Comparison of ENCODE assay signal across 18 cellular contexts in genomic region chr2:232515599-232515998, GRCh38. TPM values are rescaled to one million over a fixed set of nuclear protein-coding genes. Genes with fewer than 3 reads are reported as not detected.
A peak's percentile ranks its signal among the peaks of the same experiment; 100 is the strongest.
DNase-seq lines count a peak whose midpoint lies in the region; ATAC-seq and TF ChIP-seq lines count a peak whose summit lies in the region.
"Had no signal": no experiment of that assay in that cellular context is flagged by ENCODE, and none has a peak within 500 bp of the region (broad histone marks: within the 10 kb centered on the region; RNA-seq: fewer than 3 reads in every experiment).

No MANE protein-coding gene starts in this region.

- H3K27ac ChIP-seq in adrenal gland: peak overlapping the region in 1 of 5 donors; percentile 50
- H3K27ac ChIP-seq in psoas muscle: no peak overlapping the region
- H3K27ac ChIP-seq: GM23248 had no signal

- ATAC-seq in psoas muscle: peak; percentile 43 to 74 (median 72)
- ATAC-seq in activated CD8-positive, alpha-beta memory T cell treated with anti-CD3 and anti-CD28 coated beads, Interleukin-2, amount 10 ng/mL, durations not matched to agents 7 days and 5 days: no peak
- ATAC-seq: GM12878 had no signal

- H3K27ac Mint-ChIP-seq in activated CD8-positive, alpha-beta memory T cell treated with anti-CD3 and anti-CD28 coated beads, Interleukin-2, amount 10 ng/mL, durations not matched to agents 7 days and 5 days: no peak overlapping the region
- H3K27ac Mint-ChIP-seq: CD4-positive, alpha-beta memory T cell; HFFc6 had no signal

- intact Hi-C loops in adrenal gland (cut with DNase I) (loop anchor here in 1 of 2 donors (10.0 kb wide), 1 partner anchor 191 kb away; no protein-coding TSS in a partner anchor), psoas muscle (cut with DNase I) (loop anchor here in 1 of 2 donors (5.0 to 10.0 kb wide), 2 partner anchors 58 to 591 kb away; partner anchors contain the start of genes ALPI and NPPC)

- peaks cover 0 to 14% of the 10 kb centered on the region in 2 donors for H3K4me1 ChIP-seq in adrenal gland (replicated peaks in 1 of 2)
- H3K4me1 ChIP-seq in psoas muscle: peaks cover 13% of the 10 kb centered on the region
- H3K4me1 ChIP-seq: HAP-1 had no signal

- TF ChIP-seq CTCF in adrenal gland (IDR thresholded peaks at IDR 0.05) (no peak), psoas muscle (IDR thresholded peaks at IDR 0.05) (no peak)

- no peaks in the 10 kb centered on the region for H3K9me3 Mint-ChIP-seq in activated CD8-positive, alpha-beta memory T cell treated with anti-CD3 and anti-CD28 coated beads, Interleukin-2, amount 10 ng/mL, durations not matched to agents 7 days and 5 days (ENCODE audit: low read depth)
- H3K9me3 Mint-ChIP-seq: CD4-positive, alpha-beta memory T cell; HFFc6 had no signal

- H3K36me3 ChIP-seq in adrenal gland (replicated peaks in 1 of 2) (no peaks in the 10 kb centered on the region), psoas muscle (ENCODE audit: insufficient read depth in 1 of 2, low read depth in 1 of 2) (no peaks in the 10 kb centered on the region)
- H3K36me3 ChIP-seq: HAP-1 had no signal

- H3K4me3 ChIP-seq in adrenal gland (no peak overlapping the region), psoas muscle (no peak overlapping the region)
- H3K4me3 ChIP-seq: GM12878, GM23248, HAP-1 had no signal

- H3K9me3 ChIP-seq in adrenal gland (replicated peaks in 1 of 3) (no peaks in the 10 kb centered on the region), psoas muscle (no peaks in the 10 kb centered on the region)
- H3K9me3 ChIP-seq: HAP-1 had no signal

- no peak overlapping the region for H3K4me3 Mint-ChIP-seq in activated CD8-positive, alpha-beta memory T cell treated with anti-CD3 and anti-CD28 coated beads, Interleukin-2, amount 10 ng/mL, durations not matched to agents 7 days and 5 days
- H3K4me3 Mint-ChIP-seq: CD4-positive, alpha-beta memory T cell; HFFc6 had no signal

- DNase-seq in adrenal gland: peak in 6 of 7 donors; percentile 70 to 83 (median 80)
- DNase-seq in psoas muscle: no peak
- DNase-seq in activated CD8-positive, alpha-beta memory T cell treated with anti-CD3 and anti-CD28 coated beads, Interleukin-2, amount 10 ng/mL, durations not matched to agents 7 days and 5 days: no peak
- no peak for DNase-seq in NCI-H82 (lab: John Stamatoyannopoulos, UW)
- DNase-seq: C1 segment of cervical spinal cord; CD4-positive, alpha-beta memory T cell; COR-L47; DMS153; DMS79; EL; GDM1; GM23248; HFFc6 had no signal

- no peaks in the 10 kb centered on the region for H3K4me1 Mint-ChIP-seq in activated CD8-positive, alpha-beta memory T cell treated with anti-CD3 and anti-CD28 coated beads, Interleukin-2, amount 10 ng/mL, durations not matched to agents 7 days and 5 days
- H3K4me1 Mint-ChIP-seq: CD4-positive, alpha-beta memory T cell had no signal

- no peaks in the 10 kb centered on the region for H3K36me3 Mint-ChIP-seq in activated CD8-positive, alpha-beta memory T cell treated with anti-CD3 and anti-CD28 coated beads, Interleukin-2, amount 10 ng/mL, durations not matched to agents 7 days and 5 days
- H3K36me3 Mint-ChIP-seq: CD4-positive, alpha-beta memory T cell had no signal

- 53 to 65% (median 57%) methylated on average over 6 of the region's 6 CpGs for WGBS in adrenal gland, 4 donors
- WGBS in psoas muscle, 3 donors: 28 to 55% (median 36%) methylated on average over 6 of the region's 6 CpGs

- CTCF ChIA-PET in activated CD8-positive, alpha-beta memory T cell treated with anti-CD3 and anti-CD28 coated beads, Interleukin-2, amount 10 ng/mL, durations not matched to agents 7 days and 5 days (lab: Charles Lee): interaction anchor here (0.7 kb wide), 1 partner anchor 8 kb away, joined by 4 read pairs; no protein-coding TSS in a partner anchor

- TF ChIP-seq POLR2A in adrenal gland (IDR thresholded peaks at IDR 0.05): no peak

- no peaks in the 10 kb centered on the region for H3K27me3 ChIP-seq in adrenal gland
- H3K27me3 ChIP-seq in psoas muscle (ENCODE audit: insufficient read depth in 3 of 3, low read length in 2 of 3): no peaks in the 10 kb centered on the region

- H3K27me3 Mint-ChIP-seq in activated CD8-positive, alpha-beta memory T cell treated with anti-CD3 and anti-CD28 coated beads, Interleukin-2, amount 10 ng/mL, durations not matched to agents 7 days and 5 days: peaks cover 7% of the 10 kb centered on the region

RNA-seq across cellular contexts. Expression of gene PRSS56, which starts 4.6 kb away (rescaled TPM):
- under 1 TPM in 1 of 8 donors, not detected in 7; 0.28 TPM for total RNA-seq in adrenal gland
- polyA plus RNA-seq in adrenal gland: under 1 TPM in 1 of 3 donors, not detected in 2; 0.07 TPM
- 1 to 10 TPM; 2.0 to 5.0 (median 2.9) TPM for total RNA-seq in psoas muscle
- polyA plus RNA-seq in psoas muscle: 1 to 10 TPM in 2 of 3 donors, under 1 TPM in 1; 0.82 to 3.2 (median 1.8) TPM
- total RNA-seq in activated CD8-positive, alpha-beta memory T cell treated with anti-CD3 and anti-CD28 coated beads, Interleukin-2, amount 10 ng/mL, durations not matched to agents 7 days and 5 days: not detected
- total RNA-seq: A172; A673; CD4-positive, alpha-beta memory T cell; GM12878; GM23248; HFFc6 had no signal
- polyA plus RNA-seq: BJ; CD4-positive, alpha-beta memory T cell; GM12878; GM23248 had no signal

RNA-seq across cellular contexts. Expression of gene CHRND, which starts 10.4 kb away (rescaled TPM):
- total RNA-seq in adrenal gland (under 1 TPM in 4 of 8 donors, not detected in 4; 0.11 to 0.39 (median 0.17) TPM), psoas muscle (100 to 1,000 TPM in 2 of 4 donors, 10 to 100 TPM in 2; 58.8 to 300 (median 97.7) TPM)
- polyA plus RNA-seq in adrenal gland (under 1 TPM in 1 of 3 donors, not detected in 2; 0.07 TPM), psoas muscle (10 to 100 TPM in 2 of 3 donors, 1 to 10 TPM in 1; 6.5 to 13.5 (median 12.5) TPM)
- total RNA-seq in activated CD8-positive, alpha-beta memory T cell treated with anti-CD3 and anti-CD28 coated beads, Interleukin-2, amount 10 ng/mL, durations not matched to agents 7 days and 5 days: not detected
- total RNA-seq: A172; A673; CD4-positive, alpha-beta memory T cell; GM12878; GM23248; HFFc6 had no signal
- polyA plus RNA-seq: BJ; CD4-positive, alpha-beta memory T cell; GM12878; GM23248 had no signal

RNA-seq across cellular contexts. Expression of gene CHRNG, which starts 23.9 kb away (rescaled TPM):
- not detected for total RNA-seq in adrenal gland
- polyA plus RNA-seq in adrenal gland: under 1 TPM in 1 of 3 donors, not detected in 2; 0.08 TPM
- total RNA-seq in psoas muscle: 10 to 100 TPM in 2 of 4 donors, 1 to 10 TPM in 2; 2.9 to 94.1 (median 17.2) TPM
- polyA plus RNA-seq in psoas muscle: 1 to 10 TPM in 2 of 3 donors, under 1 TPM in 1; 0.68 to 7.3 (median 1.5) TPM
- total RNA-seq in activated CD8-positive, alpha-beta memory T cell treated with anti-CD3 and anti-CD28 coated beads, Interleukin-2, amount 10 ng/mL, durations not matched to agents 7 days and 5 days: not detected
- total RNA-seq: A172; A673; CD4-positive, alpha-beta memory T cell; GM12878; GM23248; HFFc6 had no signal
- polyA plus RNA-seq: BJ; CD4-positive, alpha-beta memory T cell; GM23248 had no signal

RNA-seq across cellular contexts. Expression of gene ECEL1, which starts 28.0 kb away (rescaled TPM):
- total RNA-seq in adrenal gland (10 to 100 TPM in 3 of 8 donors, 1 to 10 TPM in 5; 3.9 to 31.7 (median 6.6) TPM), psoas muscle (1 to 10 TPM in 1 of 4 donors, under 1 TPM in 3; 0.32 to 1.0 (median 0.61) TPM)
- polyA plus RNA-seq in adrenal gland (10 to 100 TPM in 1 of 3 donors, 1 to 10 TPM in 2; 4.5 to 20.7 (median 9.6) TPM), psoas muscle (1 to 10 TPM in 1 of 3 donors, under 1 TPM in 2; 0.45 to 1.8 (median 0.55) TPM)
- under 1 TPM in 1 of 2 experiments, not detected in 1; 0.21 TPM for total RNA-seq in activated CD8-positive, alpha-beta memory T cell treated with anti-CD3 and anti-CD28 coated beads, Interleukin-2, amount 10 ng/mL, durations not matched to agents 7 days and 5 days
- total RNA-seq: A172; CD4-positive, alpha-beta memory T cell; GM12878; HFFc6 had no signal
- polyA plus RNA-seq: BJ; CD4-positive, alpha-beta memory T cell; GM12878; GM23248 had no signal

RNA-seq across cellular contexts. Expression of gene TIGD1, which starts 34.8 kb away (rescaled TPM):
- total RNA-seq in adrenal gland (10 to 100 TPM in 1 of 8 donors, 1 to 10 TPM in 7; 2.2 to 15.2 (median 4.0) TPM), psoas muscle (1 to 10 TPM; 2.3 to 4.9 (median 3.7) TPM)
- polyA plus RNA-seq in adrenal gland (10 to 100 TPM in 1 of 3 donors, 1 to 10 TPM in 2; 4.8 to 20.5 (median 6.2) TPM), psoas muscle (1 to 10 TPM; 2.6 to 6.8 (median 6.4) TPM)
- total RNA-seq in activated CD8-positive, alpha-beta memory T cell treated with anti-CD3 and anti-CD28 coated beads, Interleukin-2, amount 10 ng/mL, durations not matched to agents 7 days and 5 days: 1 to 10 TPM; 6.1 to 9.6 TPM

Comparison
In these comparisons a context has a peak if more than half of its experiments do, and no peak if none do; other contexts are left out.
1. DNase-seq: peak in adrenal gland (6 of 7); none in psoas muscle (0 of 2), activated CD8-positive, alpha-beta memory T cell treated with anti-CD3 and anti-CD28 coated beads, Interleukin-2, amount 10 ng/mL, durations not matched to agents 7 days and 5 days (single experiment) and NCI-H82 (single experiment).
2. RNA of gene CHRND, which starts 10.4 kb away (total RNA-seq): 58.8 to 300 TPM in psoas muscle; 0.11 to 0.39 TPM in adrenal gland and not detected in activated CD8-positive, alpha-beta memory T cell treated with anti-CD3 and anti-CD28 coated beads, Interleukin-2, amount 10 ng/mL, durations not matched to agents 7 days and 5 days; every median in the first group is over 10 times any median in the second.